ENCODE assay signal across 9 cellular contexts in genomic region chr19:800360-801029, GRCh38. TPM values are rescaled to one million over a fixed set of nuclear protein-coding genes. Genes with fewer than 3 reads are reported as not detected.
DNase-seq lines count a peak whose midpoint lies in the region; TF ChIP-seq lines count a peak whose summit lies in the region.
"Had no signal": no experiment of that assay in that cellular context is flagged by ENCODE, and none has a peak within 500 bp of the region (broad histone marks: within the 10 kb centered on the region; RNA-seq: fewer than 3 reads in every experiment).

No MANE protein-coding gene starts in this region.

- H3K4me1 Mint-ChIP-seq in IgD-negative memory B cell = peaks cover 22 to 28% (median 23%) of the 10 kb centered on the region in 3 donors

- TF ChIP-seq CTCF in AG09309 (IDR thresholded peaks at IDR 0.05; ENCODE audit: control insufficient read depth, insufficient read depth, low read depth, low read length, missing control alignments) = no peak
- TF ChIP-seq CTCF in colonic mucosa (IDR thresholded peaks at IDR 0.05) = no peak

- H3K27ac ChIP-seq in colonic mucosa = peak overlapping the region; percentile 86
- no peak overlapping the region for H3K27ac ChIP-seq in muscle layer of duodenum (ENCODE audit: low read length)

- no peaks in the 10 kb centered on the region for H3K27me3 Mint-ChIP-seq in IgD-negative memory B cell

- H3K4me3 ChIP-seq in AG09309 (ENCODE audit: control insufficient read depth, low read depth, low read length) (peak overlapping the region; percentile 19), colonic mucosa (peak overlapping the region; percentile 16), muscle layer of duodenum (ENCODE audit: low read depth in 1 of 2, low read length in 2 of 2) (peak overlapping the region; percentile 39 to 90)

- H3K27ac Mint-ChIP-seq in IgD-negative memory B cell = peak overlapping the region in 2 of 3 donors; percentile 88 to 99

- no peaks in the 10 kb centered on the region for H3K36me3 Mint-ChIP-seq in IgD-negative memory B cell

- H3K4me3 Mint-ChIP-seq in IgD-negative memory B cell = peak overlapping the region; percentile 28 to 94 (median 65)

- peaks cover 28% of the 10 kb centered on the region for H3K4me1 ChIP-seq in colonic mucosa
- peaks cover 21 to 75% of the 10 kb centered on the region in 2 donors for H3K4me1 ChIP-seq in muscle layer of duodenum (ENCODE audit: control insufficient read depth in 1 of 2, insufficient read depth in 2 of 2, low read length in 2 of 2)

- H3K36me3 ChIP-seq in colonic mucosa (peaks cover 22% of the 10 kb centered on the region), muscle layer of duodenum (ENCODE audit: control insufficient read depth in 1 of 2, insufficient read depth in 2 of 2, low read length in 2 of 2) (peaks cover 15 to 27% of the 10 kb centered on the region in 2 donors)

- H3K9me3 Mint-ChIP-seq in IgD-negative memory B cell = no peaks in the 10 kb centered on the region

- no peaks in the 10 kb centered on the region for H3K9me3 ChIP-seq in colonic mucosa
- H3K9me3 ChIP-seq in muscle layer of duodenum (ENCODE audit: control insufficient read depth in 1 of 2, low read length in 2 of 2) = no peaks in the 10 kb centered on the region

- intact Hi-C loops in colonic mucosa (cut with DNase I) = no loop called here

- H3K27me3 ChIP-seq in colonic mucosa (no peaks in the 10 kb centered on the region), muscle layer of duodenum (ENCODE audit: low read depth, low read length) (no peaks in the 10 kb centered on the region)

- H3K9ac ChIP-seq in colonic mucosa (ENCODE audit: low read depth in 2 of 2, low read length in 2 of 2) = peak overlapping the region; percentile 58 to 76

- no peak for DNase-seq in AG09309 (ENCODE audit: low read depth)
- peak; percentile 65 for DNase-seq in colonic mucosa
- DNase-seq in NCI-H446 (lab: John Stamatoyannopoulos, UW) = no peak
- DNase-seq in activated CD4-positive, alpha-beta T cell treated with anti-CD3 and anti-CD28 coated beads for 4 hours = no peak
- no peak for DNase-seq in DMS 273 treated with DMSO at 0.1 percent for 48 hours (lab: John Stamatoyannopoulos, UW)
- no peak for DNase-seq in NCI-H524 treated with DMSO at 0.1 percent for 48 hours (lab: John Stamatoyannopoulos, UW)

RNA-seq across cellular contexts. Expression of gene PTBP1, which starts 3.2 kb away (rescaled TPM):
- polyA plus RNA-seq in IgD-negative memory B cell = 163 TPM
- total RNA-seq in colonic mucosa = 100 to 1,000 TPM; 284 to 457 TPM

RNA-seq across cellular contexts. Expression of gene PLPPR3, which starts 21.3 kb away (rescaled TPM):
- not detected for polyA plus RNA-seq in IgD-negative memory B cell
- total RNA-seq in colonic mucosa = under 1 TPM in 1 of 2 donors, not detected in 1; 0.22 TPM
- total RNA-seq: activated CD8-positive, alpha-beta memory T cell treated with anti-CD3 and anti-CD28 coated beads for 36 hours had no signal

RNA-seq across cellular contexts. Expression of gene AZU1, which starts 27.1 kb away (rescaled TPM):
- polyA plus RNA-seq in IgD-negative memory B cell = not detected
- under 1 TPM in 1 of 2 donors, not detected in 1; 0.27 TPM for total RNA-seq in colonic mucosa
- total RNA-seq: activated CD8-positive, alpha-beta memory T cell treated with anti-CD3 and anti-CD28 coated beads for 36 hours had no signal

RNA-seq across cellular contexts. Expression of gene PRTN3, which starts 40.3 kb away (rescaled TPM):
- not detected for polyA plus RNA-seq in IgD-negative memory B cell
- not detected for total RNA-seq in colonic mucosa
- total RNA-seq: activated CD8-positive, alpha-beta memory T cell treated with anti-CD3 and anti-CD28 coated beads for 36 hours had no signal

RNA-seq across cellular contexts. Expression of gene MISP, which starts 49.6 kb away (rescaled TPM):
- polyA plus RNA-seq in IgD-negative memory B cell = not detected
- total RNA-seq in colonic mucosa = 100 to 1,000 TPM; 285 to 320 TPM
- total RNA-seq: activated CD8-positive, alpha-beta memory T cell treated with anti-CD3 and anti-CD28 coated beads for 36 hours had no signal
